Comparison of ENCODE assay signal across 8 cellular contexts in genomic region chr3:56131976-56132590, GRCh38.
DNase-seq lines count a peak whose midpoint lies in the region; ATAC-seq and TF ChIP-seq lines count a peak whose summit lies in the region.

No MANE protein-coding gene starts in this region.

- TF ChIP-seq POLR2A in Peyer's patch (IDR thresholded peaks at IDR 0.05), result no peak

- DNase-seq in AG04449 (ENCODE audit: low read depth, low spot score) (peak; percentile 79), amniotic epithelial cell (ENCODE audit: low read depth) (peak; percentile 96), kidney glomerular epithelial cell (lab: John Stamatoyannopoulos, UW) (peak; percentile 93), DMS114 treated with DMSO at 0.1 percent for 48 hours (lab: John Stamatoyannopoulos, UW; ENCODE audit: unreplicated experiment) (no peak), C1 segment of cervical spinal cord (lab: John Stamatoyannopoulos, UW) (no peak), Peyer's patch (no peak)

- peak; percentile 50 for ATAC-seq in HG03432 (IDR thresholded peaks at IDR 0.05; ENCODE audit: unreplicated experiment)
- ATAC-seq in HG02763 (IDR thresholded peaks at IDR 0.05; ENCODE audit: unreplicated experiment), result no peak

- H3K4me1 ChIP-seq in Peyer's patch, result no peaks in the 10 kb centered on the region

- TF ChIP-seq CTCF in AG04449 (IDR thresholded peaks at IDR 0.05; ENCODE audit: insufficient read depth, low read length, missing control alignments) (no peak), Peyer's patch (IDR thresholded peaks at IDR 0.05) (no peak)

- POLR2A ChIA-PET in AG04449 (lab: Yijun Ruan, JAX), result no interaction called here

- CTCF ChIA-PET in AG04449 (lab: Yijun Ruan, JAX), result no interaction called here

- H3K27me3 ChIP-seq in Peyer's patch, result no peaks in the 10 kb centered on the region

- H3K27ac ChIP-seq in Peyer's patch, result no peak overlapping the region

- H3K4me3 ChIP-seq in AG04449 (ENCODE audit: low read depth, low read length) (no peak overlapping the region), Peyer's patch (no peak overlapping the region)

- no peaks in the 10 kb centered on the region for H3K9me3 ChIP-seq in Peyer's patch

- H3K36me3 ChIP-seq in Peyer's patch, result no peaks in the 10 kb centered on the region

Comparison
In these comparisons a context has a peak if more than half of its experiments do, and no peak if none do; other contexts are left out.
1. DNase-seq: peak in AG04449 (single experiment), amniotic epithelial cell (single experiment) and kidney glomerular epithelial cell (single experiment); none in DMS114 treated with DMSO at 0.1 percent for 48 hours (single experiment), C1 segment of cervical spinal cord (0 of 14) and Peyer's patch (0 of 3).